In the genomic region with DNA sequence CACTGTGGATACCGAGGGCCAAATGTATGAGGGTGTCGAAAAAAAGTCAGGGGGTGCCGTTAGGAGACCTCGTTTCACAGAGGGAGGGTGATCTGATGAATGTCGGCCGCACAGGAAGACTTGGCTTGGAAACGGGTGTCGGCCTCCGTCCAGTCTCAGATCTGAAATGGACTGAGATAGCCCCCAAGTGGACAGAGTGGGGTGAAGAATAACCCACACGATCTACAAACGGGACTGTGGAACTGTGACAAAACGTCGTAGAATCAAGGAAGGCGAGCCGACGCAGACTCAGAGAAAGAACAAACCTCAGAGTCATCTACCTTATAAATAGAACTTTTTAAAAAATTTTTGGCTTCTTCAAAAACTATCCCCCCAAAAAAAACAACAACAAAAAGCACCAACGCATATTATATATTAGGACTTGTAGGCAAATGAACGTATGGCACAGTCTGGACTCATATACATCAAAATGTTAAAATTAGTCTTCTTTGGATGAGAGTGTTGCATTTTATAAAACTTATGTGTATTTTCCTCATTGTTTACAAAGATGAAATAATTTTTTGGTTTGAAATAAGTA, we compare ENCODE assay signal across 8 cellular contexts.
DNase-seq lines count a peak whose midpoint lies in the region; ATAC-seq and TF ChIP-seq lines count a peak whose summit lies in the region.

No MANE protein-coding gene starts in this region.

- H3K4me3 ChIP-seq in Caco-2 (ENCODE audit: low read depth, low read length) (peak overlapping the region; percentile 39), OCI-LY3 (ENCODE audit: low read length) (peak overlapping the region; percentile 90), esophagus (ENCODE audit: low read depth in 1 of 2, low read length in 2 of 2) (peak overlapping the region; percentile 65 to 87), muscle layer of colon (ENCODE audit: low read depth in 1 of 2, low read length in 2 of 2) (peak overlapping the region; percentile 45 to 64)

- H3K27me3 ChIP-seq in Caco-2 (replicated peaks; ENCODE audit: control insufficient read depth, insufficient read depth, low read length) (no peaks in the 10 kb centered on the region), OCI-LY3 (ENCODE audit: low read depth, low read length) (no peaks in the 10 kb centered on the region), esophagus (ENCODE audit: control insufficient read depth in 1 of 2, insufficient read depth in 2 of 2, low read length in 2 of 2) (no peaks in the 10 kb centered on the region), muscle layer of colon (ENCODE audit: control insufficient read depth in 1 of 2, insufficient read depth in 2 of 2, low read length in 2 of 2) (no peaks in the 10 kb centered on the region)

- TF ChIP-seq CTCF in Caco-2 (IDR thresholded peaks at IDR 0.05; ENCODE audit: insufficient read depth in 1 of 2, low read depth in 1 of 2, low read length in 1 of 2, severe bottlenecking in 1 of 2, unreplicated experiment in 1 of 2) = peak; percentile 63 to 67
- peak; percentile 45 for TF ChIP-seq CTCF in OCI-LY3 (IDR thresholded peaks at IDR 0.05; ENCODE audit: low read depth, low read length)

- CTCF ChIA-PET in Caco-2 (lab: Charles Lee) = interaction anchor here (0.7 to 1.2 kb wide), 4 partner anchors 32 to 274 kb away, joined by 3 to 13 read pairs (median 6); no protein-coding TSS in a partner anchor

- no peaks in the 10 kb centered on the region for H3K9me3 Mint-ChIP-seq in Caco-2 (ENCODE audit: unreplicated experiment)

- BruUV-seq in Caco-2 (replicated peaks; lab: Mats Ljungman, UMichigan) = no TSS peak

- ATAC-seq in GM21381 (IDR thresholded peaks at IDR 0.05; ENCODE audit: unreplicated experiment) = peak; percentile 51

- 2% methylated on average over 18 of the region's 18 CpGs for WGBS in esophagus, 2 donors

- H3K27ac Mint-ChIP-seq in Caco-2 (ENCODE audit: unreplicated experiment) = peak overlapping the region; percentile 90

- H4K20me1 ChIP-seq in OCI-LY3 (ENCODE audit: insufficient read depth, low read length) = no peaks in the 10 kb centered on the region

- peak overlapping the region; percentile 86 for H3K4me2 ChIP-seq in OCI-LY3 (ENCODE audit: low read length)

- H3K27me3 Mint-ChIP-seq in Caco-2 (ENCODE audit: insufficient read depth, unreplicated experiment) = no peaks in the 10 kb centered on the region

- H3K9me3 ChIP-seq in Caco-2 (no peaks in the 10 kb centered on the region), OCI-LY3 (ENCODE audit: insufficient read depth, low read length) (no peaks in the 10 kb centered on the region), esophagus (ENCODE audit: control insufficient read depth in 2 of 2, insufficient read depth in 1 of 2, low read depth in 1 of 2, low read length in 1 of 2) (no peaks in the 10 kb centered on the region), muscle layer of colon (ENCODE audit: low read length) (no peaks in the 10 kb centered on the region)

- 0 out of 2 replicates have a peak overlapping the region, but pooled peaks have one; percentile 54 for H2AFZ ChIP-seq in OCI-LY3 (ENCODE audit: low read depth, low read length)

- H3K9ac ChIP-seq in OCI-LY3 (ENCODE audit: low read length) (peak overlapping the region; percentile 94), muscle layer of colon (ENCODE audit: low read length) (peak overlapping the region; percentile 92)

- H3K36me3 ChIP-seq in Caco-2 (ENCODE audit: control insufficient read depth, insufficient read depth, low read length) (no peaks in the 10 kb centered on the region), OCI-LY3 (replicated peaks; ENCODE audit: low read depth, low read length) (no peaks in the 10 kb centered on the region), esophagus (ENCODE audit: control insufficient read depth in 2 of 2, insufficient read depth in 2 of 2, low read length in 1 of 2) (no peaks in the 10 kb centered on the region), muscle layer of colon (ENCODE audit: insufficient read depth, low read length) (no peaks in the 10 kb centered on the region)

- H3K4me1 ChIP-seq in Caco-2 (peaks cover 16% of the 10 kb centered on the region), OCI-LY3 (ENCODE audit: low read length) (peaks cover 23% of the 10 kb centered on the region), esophagus (ENCODE audit: control insufficient read depth in 2 of 2, insufficient read depth in 2 of 2, low read length in 1 of 2) (no peaks in the 10 kb centered on the region), muscle layer of colon (ENCODE audit: insufficient read depth, low read length) (peaks cover 14% of the 10 kb centered on the region)

- POLR2A ChIA-PET in Caco-2 (lab: Charles Lee) = interaction anchor here (0.6 to 1.5 kb wide), 7 partner anchors 63 to 605 kb away, joined by 3 to 21 read pairs (median 4); a partner anchor contains a TSS

- H3K79me2 ChIP-seq in OCI-LY3 (ENCODE audit: low read length) = peaks cover 6% of the 10 kb centered on the region; the same call in 1 of the 2 replicates

- H3K4me3 Mint-ChIP-seq in Caco-2 (ENCODE audit: unreplicated experiment) = peak overlapping the region; percentile 86

- peaks cover 23% of the 10 kb centered on the region for H3K4me1 Mint-ChIP-seq in Caco-2 (ENCODE audit: low read depth, unreplicated experiment)

- peak overlapping the region; percentile 86 for H3K27ac ChIP-seq in OCI-LY3 (ENCODE audit: low read length)
- H3K27ac ChIP-seq in esophagus (ENCODE audit: low read depth in 2 of 2, low read length in 1 of 2) = peak overlapping the region; percentile 82 to 95
- H3K27ac ChIP-seq in muscle layer of colon (ENCODE audit: low read depth, low read length) = peak overlapping the region; percentile 84

- H3K36me3 Mint-ChIP-seq in Caco-2 (ENCODE audit: insufficient read depth, unreplicated experiment) = peaks cover 10% of the 10 kb centered on the region

- intact Hi-C loops in Caco-2 (cut with micrococcal nuclease; ENCODE audit: unreplicated experiment) = loop anchor here (1.0 to 5.0 kb wide), 4 partner anchors 109 to 274 kb away; a partner anchor contains a TSS

- DNase-seq in Caco-2 (peak; percentile 83), HUDEP-2 (lab: John Stamatoyannopoulos, UW; ENCODE audit: unreplicated experiment in 76 of 76) (peak in 75 of 76 experiments; percentile 5 to 89 (median 73)), activated T-cell treated with anti-CD3 and anti-CD28 coated beads for 48 hours (ENCODE audit: low read depth) (peak; percentile 31)
- peak; percentile 38 to 45 for DNase-seq in stimulated activated CD8-positive, alpha-beta memory T cell treated with anti-CD3 and anti-CD28 coated beads, Interleukin-7, amount 100 ng/mL, for 4 hours (ENCODE audit: low read depth in 2 of 2)

Comparison
In these comparisons a context has a peak if more than half of its experiments do, and no peak if none do; other contexts are left out.
1. Peak in every context shown above with its lines: DNase-seq, ATAC-seq, H3K4me3 ChIP-seq and H3K27ac ChIP-seq.
2. DNase-seq: peak in every context shown above with its lines; median percentile 83 in Caco-2; 73 in HUDEP-2; 42 in stimulated activated CD8-positive, alpha-beta memory T cell treated with anti-CD3 and anti-CD28 coated beads, Interleukin-7, amount 100 ng/mL, for 4 hours; 31 in activated T-cell treated with anti-CD3 and anti-CD28 coated beads for 48 hours.
3. H3K4me3 ChIP-seq: peak in every context shown above with its lines; median percentile 90 in OCI-LY3; 76 in esophagus; 54 in muscle layer of colon; 39 in Caco-2.